Comparison of ENCODE assay signal across 11 cellular contexts in genomic region chr20:4150095-4150492, GRCh38. TPM values are rescaled to one million over a fixed set of nuclear protein-coding genes. Genes with fewer than 3 reads are reported as not detected.
DNase-seq lines count a peak whose midpoint lies in the region; ATAC-seq, FAIRE-seq and TF ChIP-seq lines count a peak whose summit lies in the region.
"Had no signal": no experiment of that assay in that cellular context is flagged by ENCODE, and none has a peak within 500 bp of the region (broad histone marks: within the 10 kb centered on the region; RNA-seq: fewer than 3 reads in every experiment).

No MANE protein-coding gene starts in this region.

- FAIRE-seq in kidney (lab: Jason Lieb, UNC) = no peak
- FAIRE-seq: islet of Langerhans had no signal

- peaks cover 26% of the 10 kb centered on the region for H3K4me1 Mint-ChIP-seq in T-helper 1 cell treated with Interleukin-12 subunit alpha and Interleukin-12 subunit beta and Interleukin-4 antibody, amounts not matched to agents 30 μg/mL and 1 μg/mL, for 36 hours (ENCODE audit: low read depth)

- H3K36me3 Mint-ChIP-seq in T-helper 1 cell treated with Interleukin-12 subunit alpha and Interleukin-12 subunit beta and Interleukin-4 antibody, amounts not matched to agents 30 μg/mL and 1 μg/mL, for 36 hours (ENCODE audit: low read depth) = peaks cover 10% of the 10 kb centered on the region

- DNase-seq in T-helper 1 cell (no peak), kidney (peak; percentile 50), foreskin keratinocyte (no peak), iPS-NIHi7 (ENCODE audit: extremely low spot score) (no peak), iPS-NIHi11 (ENCODE audit: low spot score) (no peak)
- DNase-seq: COR-L47, NCI-H2081 treated with DMSO at 0.1 percent for 48 hours had no signal

- H3K4me1 ChIP-seq in kidney (ENCODE audit: control insufficient read depth in 1 of 2, insufficient read depth in 1 of 2, low read depth in 1 of 2, low read length in 2 of 2) (peaks cover 0 to 14% of the 10 kb centered on the region in 2 donors), subcutaneous abdominal adipose tissue (ENCODE audit: control insufficient read depth in 5 of 5, insufficient read depth in 5 of 5, low read length in 5 of 5) (peaks cover 2 to 25% (median 25%) of the 10 kb centered on the region in 5 donors), foreskin keratinocyte (peaks cover 11% of the 10 kb centered on the region)

- H3K9me3 ChIP-seq in kidney (ENCODE audit: control insufficient read depth in 1 of 2, low read length in 2 of 2) = no peaks in the 10 kb centered on the region
- no peaks in the 10 kb centered on the region for H3K9me3 ChIP-seq in subcutaneous abdominal adipose tissue (ENCODE audit: control insufficient read depth in 5 of 5, low read length in 5 of 5)

- H3K4me3 ChIP-seq in kidney (ENCODE audit: low read length in 2 of 2) = peak overlapping the region; percentile 28 to 63
- peak overlapping the region; percentile 19 to 76 (median 61) for H3K4me3 ChIP-seq in subcutaneous abdominal adipose tissue (ENCODE audit: low read depth in 1 of 5, low read length in 5 of 5)

- peak overlapping the region; percentile 91 for H3K4me3 Mint-ChIP-seq in T-helper 1 cell treated with Interleukin-12 subunit alpha and Interleukin-12 subunit beta and Interleukin-4 antibody, amounts not matched to agents 30 μg/mL and 1 μg/mL, for 36 hours

- peak overlapping the region; percentile 53 for H3K27ac Mint-ChIP-seq in T-helper 1 cell treated with Interleukin-12 subunit alpha and Interleukin-12 subunit beta and Interleukin-4 antibody, amounts not matched to agents 30 μg/mL and 1 μg/mL, for 36 hours

- H3K27ac ChIP-seq in angular gyrus (ENCODE audit: low read depth, low read length) (peak overlapping the region; percentile 11), kidney (ENCODE audit: low read depth in 2 of 2, low read length in 2 of 2) (no peak overlapping the region), subcutaneous abdominal adipose tissue (ENCODE audit: low read depth, low read length) (no peak overlapping the region), foreskin keratinocyte (no peak overlapping the region)

- no peak overlapping the region for H3K9ac ChIP-seq in kidney (ENCODE audit: low read length in 2 of 2)
- peak overlapping the region in 2 of 5 donors; percentile 51 to 73 for H3K9ac ChIP-seq in subcutaneous abdominal adipose tissue (ENCODE audit: low read length in 5 of 5)

- intact Hi-C loops in kidney (cut with DNase I) = no loop called here

- H3K27me3 Mint-ChIP-seq in T-helper 1 cell treated with Interleukin-12 subunit alpha and Interleukin-12 subunit beta and Interleukin-4 antibody, amounts not matched to agents 30 μg/mL and 1 μg/mL, for 36 hours (ENCODE audit: low read depth) = peaks cover 16% of the 10 kb centered on the region

- H3K27me3 ChIP-seq in subcutaneous abdominal adipose tissue (ENCODE audit: control insufficient read depth in 5 of 5, insufficient read depth in 4 of 5, low read length in 5 of 5) = no peaks in the 10 kb centered on the region
- no peaks in the 10 kb centered on the region for H3K27me3 ChIP-seq in foreskin keratinocyte

- no peak for ATAC-seq in foreskin keratinocyte

- no peaks in the 10 kb centered on the region for H3K9me3 Mint-ChIP-seq in T-helper 1 cell treated with Interleukin-12 subunit alpha and Interleukin-12 subunit beta and Interleukin-4 antibody, amounts not matched to agents 30 μg/mL and 1 μg/mL, for 36 hours

- TF ChIP-seq CTCF in kidney (IDR thresholded peaks at IDR 0.05; ENCODE audit: borderline replicate concordance, extremely low read depth, insufficient read depth) = no peak
- TF ChIP-seq CTCF in foreskin keratinocyte (conservative IDR thresholded peaks at IDR 0.05) = no peak

- H3K36me3 ChIP-seq in kidney (ENCODE audit: control insufficient read depth in 1 of 2, insufficient read depth in 2 of 2, low read length in 2 of 2) (no peaks in the 10 kb centered on the region), subcutaneous abdominal adipose tissue (ENCODE audit: control insufficient read depth in 5 of 5, insufficient read depth in 5 of 5, low read length in 5 of 5) (no peaks in the 10 kb centered on the region)

RNA-seq across cellular contexts. Expression of gene SMOX, which starts 1.5 kb away (rescaled TPM):
- total RNA-seq in kidney = 21.0 TPM
- polyA plus RNA-seq in kidney (ENCODE audit: insufficient read depth, low read depth, low replicate concordance) = 6.3 TPM
- 4.8 and 8.3 TPM in 2 replicates for total RNA-seq in foreskin keratinocyte
- 5.4 and 7.7 TPM in 2 replicates for polyA plus RNA-seq in foreskin keratinocyte
